Comparison of ENCODE assay signal across 9 cellular contexts in genomic region chr2:20573611-20574422, GRCh38.
DNase-seq lines count a peak whose midpoint lies in the region; ATAC-seq, FAIRE-seq and TF ChIP-seq lines count a peak whose summit lies in the region.
"Had no signal": no experiment of that assay in that cellular context is flagged by ENCODE, and none has a peak within 500 bp of the region (broad histone marks: within the 10 kb centered on the region; RNA-seq: fewer than 3 reads in every experiment).

No MANE protein-coding gene starts in this region.

- no peaks in the 10 kb centered on the region for H3K36me3 ChIP-seq in MG63
- no peaks in the 10 kb centered on the region for H3K36me3 ChIP-seq in K562 (ENCODE audit: control insufficient read depth, insufficient read depth, low read length)
- no peaks in the 10 kb centered on the region for H3K36me3 ChIP-seq in HepG2 (replicated peaks in 1 of 2; ENCODE audit: control insufficient read depth in 1 of 2, insufficient read depth in 2 of 2, low read length in 2 of 2)
- H3K36me3 ChIP-seq in MM.1S (replicated peaks; ENCODE audit: insufficient read depth, low read length), result no peaks in the 10 kb centered on the region

- H3K79me2 ChIP-seq in K562 (ENCODE audit: control insufficient read depth, insufficient read depth, low read length) (no peaks in the 10 kb centered on the region), HepG2 (ENCODE audit: insufficient read depth, low read length) (no peaks in the 10 kb centered on the region), MM.1S (ENCODE audit: low read length) (no peaks in the 10 kb centered on the region)

- peak overlapping the region; percentile 33 for H3K27ac Mint-ChIP-seq in stimulated activated naive B cell treated with anti-CD40 and anti-IgM and Interleukin-4, amounts not matched to agents 10 μg/mL and 1 μg/mL and 100 μg/mL, for 72 hours
- H3K27ac Mint-ChIP-seq: stimulated activated naive CD8-positive, alpha-beta T cell treated with anti-CD3 and anti-CD28 coated beads, Interleukin-15, Interleukin-2, amounts not matched to agents 100 ng/mL and 50 ng/mL, for 24 hours had no signal

- peaks cover 6% of the 10 kb centered on the region; the same call in 1 of the 2 replicates for H3F3A ChIP-seq in MM.1S (ENCODE audit: insufficient read depth, low read length)

- H3K4me2 ChIP-seq in K562 (ENCODE audit: insufficient read depth, low read length) (no peak overlapping the region), HepG2 (ENCODE audit: low read depth, low read length) (no peak overlapping the region), MM.1S (ENCODE audit: low read depth, low read length) (no peak overlapping the region)

- H3K27me3 Mint-ChIP-seq in stimulated activated naive B cell treated with anti-CD40 and anti-IgM and Interleukin-4, amounts not matched to agents 10 μg/mL and 1 μg/mL and 100 μg/mL, for 72 hours, result no peaks in the 10 kb centered on the region
- H3K27me3 Mint-ChIP-seq: stimulated activated naive CD8-positive, alpha-beta T cell treated with anti-CD3 and anti-CD28 coated beads, Interleukin-15, Interleukin-2, amounts not matched to agents 100 ng/mL and 50 ng/mL, for 24 hours had no signal

- TF ChIP-seq EP300 in K562 (IDR thresholded peaks at IDR 0.05; ENCODE audit: low read length) (no peak), HepG2 (IDR thresholded peaks at IDR 0.05; ENCODE audit: low read depth in 2 of 2, low read length in 2 of 2) (no peak), HepG2 (CRISPR knock-in tag; IDR thresholded peaks at IDR 0.05; ENCODE audit: borderline replicate concordance) (no peak)

- H3K4me1 Mint-ChIP-seq in stimulated activated naive B cell treated with anti-CD40 and anti-IgM and Interleukin-4, amounts not matched to agents 10 μg/mL and 1 μg/mL and 100 μg/mL, for 72 hours, result peaks cover 29 to 41% of the 10 kb centered on the region in 2 donors

- peaks cover 20 to 28% of the 10 kb centered on the region in 2 experiments for H3K4me1 ChIP-seq in K562 (replicated peaks in 1 of 2; ENCODE audit: control insufficient read depth in 2 of 2, insufficient read depth in 2 of 2, low read length in 2 of 2)
- peaks cover 98% of the 10 kb centered on the region for H3K4me1 ChIP-seq in HepG2 (ENCODE audit: insufficient read depth, low read length)
- H3K4me1 ChIP-seq in MM.1S (ENCODE audit: low read length), result peaks cover 32% of the 10 kb centered on the region

- H3K27me3 ChIP-seq in MG63, result no peaks in the 10 kb centered on the region
- H3K27me3 ChIP-seq in K562 (ENCODE audit: control insufficient read depth in 2 of 2, insufficient read depth in 2 of 2, low read length in 2 of 2), result no peaks in the 10 kb centered on the region
- no peaks in the 10 kb centered on the region for H3K27me3 ChIP-seq in HepG2 (ENCODE audit: control insufficient read depth in 1 of 2, insufficient read depth in 2 of 2, low read length in 2 of 2)
- H3K27me3 ChIP-seq in MM.1S (replicated peaks; ENCODE audit: insufficient read depth, low read length), result no peaks in the 10 kb centered on the region

- no peaks in the 10 kb centered on the region for H4K20me1 ChIP-seq in K562 (replicated peaks; ENCODE audit: control insufficient read depth, insufficient read depth, low read length)
- H4K20me1 ChIP-seq in HepG2 (ENCODE audit: insufficient read depth, low read length), result no peaks in the 10 kb centered on the region
- H4K20me1 ChIP-seq in MM.1S (ENCODE audit: insufficient read depth, low read length), result no peaks in the 10 kb centered on the region

- CTCF ChIA-PET in K562 (lab: Yijun Ruan, JAX; ENCODE audit: low intra/inter-chr PET ratio) (interaction anchor here (0.6 kb wide), 1 partner anchor 131 kb away, joined by 3 read pairs; no protein-coding TSS in a partner anchor), HepG2 (lab: Yijun Ruan, JAX; ENCODE audit: low intra/inter-chr PET ratio, low total read pairs) (no interaction called here)

- 72% methylated on average over 10 of the region's 10 CpGs for WGBS in K562 (ENCODE audit: insufficient coverage, low coverage, missing lambda C conversion rate)
- 94% methylated on average over 10 of the region's 10 CpGs for WGBS in HepG2 (ENCODE audit: low lambda C conversion rate)

- intact Hi-C loops in K562 (cut with micrococcal nuclease) (no loop called here), HepG2 (cut with micrococcal nuclease; ENCODE audit: unreplicated experiment) (no loop called here)

- TF ChIP-seq RAD21 in K562 (CRISPR knock-in tag; conservative IDR thresholded peaks at IDR 0.05 in 1 of 2, IDR thresholded peaks at IDR 0.05 in 1 of 2) (no peak), HepG2 (CRISPR knock-in tag; IDR thresholded peaks at IDR 0.05) (no peak)

- ATAC-seq in K562 (no peak), HepG2 (no peak)
- no peak for ATAC-seq in stimulated activated naive B cell treated with anti-CD40 and anti-IgM and Interleukin-4, amounts not matched to agents 10 μg/mL and 1 μg/mL and 100 μg/mL, for 72 hours (replicated peaks)

- H3K9me3 ChIP-seq in MG63, result no peaks in the 10 kb centered on the region
- no peaks in the 10 kb centered on the region for H3K9me3 ChIP-seq in K562 (replicated peaks; ENCODE audit: control insufficient read depth, insufficient read depth, low read depth, low read length)
- no peaks in the 10 kb centered on the region for H3K9me3 ChIP-seq in HepG2 (ENCODE audit: low read length)
- H3K9me3 ChIP-seq in MM.1S (replicated peaks; ENCODE audit: insufficient read depth, low read length), result no peaks in the 10 kb centered on the region

- peaks cover 0 to 7% of the 10 kb centered on the region in 2 donors for H3K36me3 Mint-ChIP-seq in stimulated activated naive B cell treated with anti-CD40 and anti-IgM and Interleukin-4, amounts not matched to agents 10 μg/mL and 1 μg/mL and 100 μg/mL, for 72 hours

- H3K4me3 ChIP-seq in MG63, result no peak overlapping the region
- no peak overlapping the region for H3K4me3 ChIP-seq in K562
- H3K4me3 ChIP-seq in HepG2 (replicated peaks in 1 of 3; ENCODE audit: insufficient read depth in 1 of 3, low read depth in 2 of 3, low read length in 3 of 3), result no peak overlapping the region
- no peak overlapping the region for H3K4me3 ChIP-seq in MM.1S (ENCODE audit: low read length)

- DNase-seq in MG63 (peak; percentile 58), K562 (ENCODE audit: extremely low read depth in 1 of 4, low spot score in 3 of 4) (no peak), HepG2 (ENCODE audit: low spot score) (no peak), AG08396 (ENCODE audit: low spot score) (no peak), MM.1S (no peak)
- DNase-seq in stimulated activated naive B cell treated with anti-CD40 and anti-IgM and Interleukin-4, amounts not matched to agents 10 μg/mL and 1 μg/mL and 100 μg/mL, for 72 hours, result no peak
- no peak for DNase-seq in activated CD4-positive, alpha-beta T cell treated with anti-CD3 and anti-CD28 coated beads for 1 hour

- FAIRE-seq in K562 (lab: Jason Lieb, UNC) (no peak), HepG2 (lab: Jason Lieb, UNC) (no peak)
- FAIRE-seq: bronchial epithelial cell had no signal

- no peak overlapping the region for H3K27ac ChIP-seq in K562 (ENCODE audit: extremely low read depth, low read depth, low read length)
- no peak overlapping the region for H3K27ac ChIP-seq in HepG2 (ENCODE audit: extremely low read length, insufficient read depth, low read length)
- H3K27ac ChIP-seq in MM.1S (ENCODE audit: low read length), result no peak overlapping the region

- BruUV-seq in K562 (replicated peaks; lab: Mats Ljungman, UMichigan), result no TSS peak
- BruUV-seq in HepG2 (replicated peaks; lab: Mats Ljungman, UMichigan), result no TSS peak

- no peak for TF ChIP-seq CTCF in K562 (IDR thresholded peaks at IDR 0.05 in 2 of 3, conservative IDR thresholded peaks at IDR 0.05 in 1 of 3; ENCODE audit: insufficient read depth in 2 of 3, low read depth in 1 of 3, low read length in 3 of 3)
- TF ChIP-seq CTCF in HepG2 (CRISPR knock-in tag; IDR thresholded peaks at IDR 0.05), result no peak
- TF ChIP-seq CTCF in MM.1S (IDR thresholded peaks at IDR 0.05; ENCODE audit: low read length), result no peak

- H3K9me3 Mint-ChIP-seq in stimulated activated naive B cell treated with anti-CD40 and anti-IgM and Interleukin-4, amounts not matched to agents 10 μg/mL and 1 μg/mL and 100 μg/mL, for 72 hours, result no peaks in the 10 kb centered on the region
- H3K9me3 Mint-ChIP-seq: stimulated activated naive CD8-positive, alpha-beta T cell treated with anti-CD3 and anti-CD28 coated beads, Interleukin-15, Interleukin-2, amounts not matched to agents 100 ng/mL and 50 ng/mL, for 24 hours had no signal

- no peaks in the 10 kb centered on the region for H3K9me1 ChIP-seq in K562 (ENCODE audit: control insufficient read depth, insufficient read depth, low read length)

- POLR2A ChIA-PET in K562 (lab: Yijun Ruan, JAX), result no interaction called here
- POLR2A ChIA-PET in HepG2 (lab: Yijun Ruan, JAX), result interaction anchor here (1.2 to 36.8 kb wide), 4 partner anchors 12 to 122 kb away, joined by 7 to 1537 read pairs (median 268); partner anchors contain the start of gene RHOB

- in situ Hi-C loops in K562 (cut with MboI) (no loop called here), HepG2 (cut with HindIII; ENCODE audit: extremely low pct_ligation_motif_present, low pct_unique_long_range_greater_than_20kb) (no loop called here)

- no peaks in the 10 kb centered on the region for H3K9me2 ChIP-seq in MM.1S (replicated peaks; ENCODE audit: insufficient read depth, low read length)

- no peak overlapping the region; the same call in 1 of the 2 replicates for H2AFZ ChIP-seq in K562 (ENCODE audit: low read depth, low read length)
- H2AFZ ChIP-seq in HepG2 (ENCODE audit: low read length), result no peak overlapping the region
- H2AFZ ChIP-seq in MM.1S (ENCODE audit: low read length), result no peak overlapping the region

- no peak for TF ChIP-seq POLR2A in K562 (conservative IDR thresholded peaks at IDR 0.05)
- TF ChIP-seq POLR2A in HepG2 (IDR thresholded peaks at IDR 0.05; ENCODE audit: insufficient read depth in 1 of 2, low read depth in 2 of 2, low read length in 2 of 2), result no peak

- H3K9ac ChIP-seq in K562 (ENCODE audit: insufficient read depth in 1 of 2, low read depth in 2 of 2, low read length in 2 of 2) (no peak overlapping the region), HepG2 (ENCODE audit: insufficient read depth, low read depth, low read length) (no peak overlapping the region), MM.1S (ENCODE audit: low read length) (no peak overlapping the region)

- H3K4me3 Mint-ChIP-seq in stimulated activated naive B cell treated with anti-CD40 and anti-IgM and Interleukin-4, amounts not matched to agents 10 μg/mL and 1 μg/mL and 100 μg/mL, for 72 hours, result no peak overlapping the region
- H3K4me3 Mint-ChIP-seq: stimulated activated naive CD8-positive, alpha-beta T cell treated with anti-CD3 and anti-CD28 coated beads, Interleukin-15, Interleukin-2, amounts not matched to agents 100 ng/mL and 50 ng/mL, for 24 hours had no signal

TF ChIP-seq in K562, 482 proteins besides CTCF, POLR2A, EP300 and RAD21 (continues in another document):
- TF ChIP-seq ZNF146 (CRISPR knock-in tag; IDR thresholded peaks at IDR 0.05; ENCODE audit: unreplicated experiment) (no peak), C11orf30 (IDR thresholded peaks at IDR 0.05; ENCODE audit: low read depth) (0 out of 2 replicates have a peak, but pooled peaks have one; percentile 53)
